1 cellular context compared by ENCODE assay signal in the genomic region with DNA sequence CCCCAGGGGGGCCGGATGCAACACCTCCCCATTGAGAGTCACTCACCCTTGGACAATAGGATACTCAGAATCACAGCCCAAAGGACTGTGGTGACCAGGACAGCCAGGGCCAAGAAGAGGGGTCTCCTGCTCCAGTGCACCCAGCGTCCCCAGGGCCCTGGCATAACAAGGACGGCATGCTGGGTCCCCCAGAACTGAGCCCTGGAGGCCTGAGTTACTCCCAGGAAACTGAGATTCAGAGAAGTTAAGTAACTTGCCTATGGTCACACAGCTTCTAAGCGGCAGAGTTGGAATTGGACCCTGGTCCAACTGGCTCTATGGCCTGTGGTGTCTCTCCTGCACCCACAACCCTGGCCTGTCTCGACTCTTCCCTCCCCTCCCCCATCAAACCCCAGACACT.
TF ChIP-seq lines count a peak whose summit lies in the region.

No MANE protein-coding gene starts in this region.

TF ChIP-seq in H1, 55 proteins besides CTCF, POLR2A, EP300 and RAD21:
- TF ChIP-seq HDAC2 (IDR thresholded peaks at IDR 0.05; ENCODE audit: borderline replicate concordance in 1 of 2, low read depth in 2 of 2, low read length in 2 of 2) (no peak), KDM1A (IDR thresholded peaks at IDR 0.05; ENCODE audit: borderline replicate concordance, low read length) (peak; percentile 50; the same call in 1 of the 2 replicates), SP4 (IDR thresholded peaks at IDR 0.05; ENCODE audit: low read length) (no peak), CHD1 (IDR thresholded peaks at IDR 0.05; ENCODE audit: low read depth, low read length) (no peak), PHF8 (conservative IDR thresholded peaks at IDR 0.05; ENCODE audit: low read depth, low read length) (no peak)
